Comparison of ENCODE assay signal across 8 cellular contexts in genomic region chr19:47610902-47611301, GRCh38. TPM values are rescaled to one million over a fixed set of nuclear protein-coding genes. Genes with fewer than 3 reads are reported as not detected.
DNase-seq lines count a peak whose midpoint lies in the region; ATAC-seq lines count a peak whose summit lies in the region.
"Had no signal": no experiment of that assay in that cellular context is flagged by ENCODE, and none has a peak within 500 bp of the region (broad histone marks: within the 10 kb centered on the region; RNA-seq: fewer than 3 reads in every experiment).

No MANE protein-coding gene starts in this region.

- no peaks in the 10 kb centered on the region for H3K27me3 Mint-ChIP-seq in activated T-helper 2 cell treated with anti-CD3 and anti-CD28 coated beads, Interferon-gamma antibody, Interleukin-2, Interleukin-4, amounts not matched to agents 10 μg/mL and 5 μg/mL and 100 μg/mL, durations not matched to agents 14 hours and 24 hours and 36 hours (ENCODE audit: low read depth)
- no peaks in the 10 kb centered on the region for H3K27me3 Mint-ChIP-seq in stimulated activated naive B cell treated with anti-CD40 and anti-IgM and Interleukin-4, amounts not matched to agents 10 μg/mL and 1 μg/mL and 100 μg/mL, for 72 hours

- H3K36me3 Mint-ChIP-seq in activated T-helper 2 cell treated with anti-CD3 and anti-CD28 coated beads, Interferon-gamma antibody, Interleukin-2, Interleukin-4, amounts not matched to agents 10 μg/mL and 5 μg/mL and 100 μg/mL, durations not matched to agents 14 hours and 24 hours and 36 hours (ENCODE audit: low read depth) = peaks cover 12% of the 10 kb centered on the region
- H3K36me3 Mint-ChIP-seq in stimulated activated naive B cell treated with anti-CD40 and anti-IgM and Interleukin-4, amounts not matched to agents 10 μg/mL and 1 μg/mL and 100 μg/mL, for 72 hours = peaks cover 3 to 14% of the 10 kb centered on the region in 2 donors

- H3K4me1 ChIP-seq in HUES64 (ENCODE audit: insufficient read depth, low read length) = peaks cover 21% of the 10 kb centered on the region
- H3K4me1 ChIP-seq in iPS-20b (ENCODE audit: insufficient read depth, low read length) = peaks cover 24% of the 10 kb centered on the region; the same call in 1 of the 2 replicates

- H3K27ac ChIP-seq in HUES64 (ENCODE audit: low read depth, low read length) (peak overlapping the region; percentile 58; the same call in 1 of the 2 replicates), iPS-20b (ENCODE audit: low read length) (no peak overlapping the region)

- H3K36me3 ChIP-seq in HUES64 (ENCODE audit: insufficient read depth, low read length) = 0 out of 2 replicates have a peak, but pooled peaks cover 2% of the 10 kb centered on the region
- H3K36me3 ChIP-seq in iPS-20b (ENCODE audit: insufficient read depth, low read depth, low read length) = peaks cover 3% of the 10 kb centered on the region; the same call in 1 of the 2 replicates

- H3K9me3 ChIP-seq in HUES64 (ENCODE audit: insufficient read depth, low read depth, low read length) = no peaks in the 10 kb centered on the region
- no peaks in the 10 kb centered on the region for H3K9me3 ChIP-seq in iPS-20b (ENCODE audit: insufficient read depth, low read depth, low read length)

- peak overlapping the region; percentile 42 for H3K27ac Mint-ChIP-seq in activated T-helper 2 cell treated with anti-CD3 and anti-CD28 coated beads, Interferon-gamma antibody, Interleukin-2, Interleukin-4, amounts not matched to agents 10 μg/mL and 5 μg/mL and 100 μg/mL, durations not matched to agents 14 hours and 24 hours and 36 hours
- H3K27ac Mint-ChIP-seq in stimulated activated naive B cell treated with anti-CD40 and anti-IgM and Interleukin-4, amounts not matched to agents 10 μg/mL and 1 μg/mL and 100 μg/mL, for 72 hours = no peak overlapping the region

- no peak for ATAC-seq in stimulated activated naive B cell treated with anti-CD40 and anti-IgM and Interleukin-4, amounts not matched to agents 10 μg/mL and 1 μg/mL and 100 μg/mL, for 72 hours (replicated peaks)
- ATAC-seq in GM21390 (IDR thresholded peaks at IDR 0.05; ENCODE audit: unreplicated experiment) = no peak
- no peak for ATAC-seq in HG03457 (IDR thresholded peaks at IDR 0.05; ENCODE audit: unreplicated experiment)

- intact Hi-C loops in activated T-helper 2 cell treated with anti-CD3 and anti-CD28 coated beads, Interferon-gamma antibody, Interleukin-2, Interleukin-4, amounts not matched to agents 10 μg/mL and 5 μg/mL and 100 μg/mL, durations not matched to agents 14 hours and 24 hours and 36 hours (cut with micrococcal nuclease) = no loop called here

- no peaks in the 10 kb centered on the region for H3K27me3 ChIP-seq in HUES64 (ENCODE audit: insufficient read depth, low read length)
- H3K27me3 ChIP-seq in iPS-20b (ENCODE audit: insufficient read depth, low read length) = no peaks in the 10 kb centered on the region

- H3K4me3 Mint-ChIP-seq in activated T-helper 2 cell treated with anti-CD3 and anti-CD28 coated beads, Interferon-gamma antibody, Interleukin-2, Interleukin-4, amounts not matched to agents 10 μg/mL and 5 μg/mL and 100 μg/mL, durations not matched to agents 14 hours and 24 hours and 36 hours (ENCODE audit: low read depth) = peak overlapping the region; percentile 71
- H3K4me3 Mint-ChIP-seq in stimulated activated naive B cell treated with anti-CD40 and anti-IgM and Interleukin-4, amounts not matched to agents 10 μg/mL and 1 μg/mL and 100 μg/mL, for 72 hours = peak overlapping the region; percentile 70 to 81

- H3K4me1 Mint-ChIP-seq in activated T-helper 2 cell treated with anti-CD3 and anti-CD28 coated beads, Interferon-gamma antibody, Interleukin-2, Interleukin-4, amounts not matched to agents 10 μg/mL and 5 μg/mL and 100 μg/mL, durations not matched to agents 14 hours and 24 hours and 36 hours (ENCODE audit: low read depth) = peaks cover 19% of the 10 kb centered on the region
- peaks cover 37 to 56% of the 10 kb centered on the region in 2 donors for H3K4me1 Mint-ChIP-seq in stimulated activated naive B cell treated with anti-CD40 and anti-IgM and Interleukin-4, amounts not matched to agents 10 μg/mL and 1 μg/mL and 100 μg/mL, for 72 hours

- WGBS in HUES64 = 84% methylated on average over 7 of the region's 7 CpGs

- H3K9ac ChIP-seq in HUES64 (ENCODE audit: low read depth, low read length) (no peak overlapping the region), iPS-20b (ENCODE audit: low read depth, low read length) (peak overlapping the region; percentile 83; the same call in 1 of the 2 replicates)

- H3K4me3 ChIP-seq in HUES64 (ENCODE audit: low read length) (peak overlapping the region; percentile 97), iPS-20b (ENCODE audit: low read length) (peak overlapping the region; percentile 76)

- no peaks in the 10 kb centered on the region for H3K9me3 Mint-ChIP-seq in activated T-helper 2 cell treated with anti-CD3 and anti-CD28 coated beads, Interferon-gamma antibody, Interleukin-2, Interleukin-4, amounts not matched to agents 10 μg/mL and 5 μg/mL and 100 μg/mL, durations not matched to agents 14 hours and 24 hours and 36 hours
- peaks cover 0 to 2% of the 10 kb centered on the region in 2 donors for H3K9me3 Mint-ChIP-seq in stimulated activated naive B cell treated with anti-CD40 and anti-IgM and Interleukin-4, amounts not matched to agents 10 μg/mL and 1 μg/mL and 100 μg/mL, for 72 hours

- DNase-seq in activated T-helper 2 cell treated with anti-CD3 and anti-CD28 coated beads, Interferon-gamma antibody, Interleukin-2, Interleukin-4, amounts not matched to agents 10 μg/mL and 5 μg/mL and 100 μg/mL, durations not matched to agents 14 hours and 24 hours and 36 hours (ENCODE audit: low spot score) = no peak
- no peak for DNase-seq in stimulated activated naive B cell treated with anti-CD40 and anti-IgM and Interleukin-4, amounts not matched to agents 10 μg/mL and 1 μg/mL and 100 μg/mL, for 72 hours
- no peak for DNase-seq in D341Med (ENCODE audit: low spot score)
- DNase-seq: NCI-H226 had no signal

RNA-seq across cellular contexts. Expression of gene BICRA, which starts 2.0 kb away (rescaled TPM):
- polyA plus RNA-seq in HUES64 (2013, experiment 1 of 2) = 15.9 TPM
- 15.2 TPM for polyA plus RNA-seq in HUES64 (2013, experiment 2 of 2)
- 12.0 and 12.2 TPM in 2 replicates for total RNA-seq in activated T-helper 2 cell treated with anti-CD3 and anti-CD28 coated beads, Interferon-gamma antibody, Interleukin-2, Interleukin-4, amounts not matched to agents 10 μg/mL and 5 μg/mL and 100 μg/mL, durations not matched to agents 14 hours and 24 hours and 36 hours

RNA-seq across cellular contexts. Expression of gene ZNF541, which starts 38.0 kb away (rescaled TPM):
- polyA plus RNA-seq in HUES64 (2013, experiment 1 of 2) = not detected
- polyA plus RNA-seq in HUES64 (2013, experiment 2 of 2) = not detected
- 0.09 and 0.46 TPM in 2 replicates for total RNA-seq in activated T-helper 2 cell treated with anti-CD3 and anti-CD28 coated beads, Interferon-gamma antibody, Interleukin-2, Interleukin-4, amounts not matched to agents 10 μg/mL and 5 μg/mL and 100 μg/mL, durations not matched to agents 14 hours and 24 hours and 36 hours
